Comparison of ENCODE assay signal across 40 cellular contexts in genomic region chr4:82593416-82593815, GRCh38. TPM values are rescaled to one million over a fixed set of nuclear protein-coding genes. Genes with fewer than 3 reads are reported as not detected.
"Had no signal": no experiment of that assay in that cellular context is flagged by ENCODE, and none has a peak within 500 bp of the region (broad histone marks: within the 10 kb centered on the region; RNA-seq: fewer than 3 reads in every experiment).

No MANE protein-coding gene starts in this region.

- H3K4me1 ChIP-seq: adrenal gland, ascending aorta had no signal

- H3K27ac Mint-ChIP-seq: activated B cell treated with CpG ODN at 0.5 μM for 24 hours; activated CD4-positive, alpha-beta memory T cell treated with anti-CD3 and anti-CD28 coated beads for 36 hours; activated CD4-positive, alpha-beta T cell treated with anti-CD3 and anti-CD28 coated beads, Interleukin-2, amount 10 ng/mL, durations not matched to agents 24 days and 14 days; activated CD8-positive, alpha-beta T cell treated with anti-CD3 and anti-CD28 coated beads for 36 hours; activated naive CD4-positive, alpha-beta T cell treated with anti-CD3 and anti-CD28 coated beads for 36 hours; activated naive CD4-positive, alpha-beta T cell treated with anti-CD3 and anti-CD28 coated beads, Interleukin-2, amount 50 U/mL, for 72 hours; activated naive CD8-positive, alpha-beta T cell treated with anti-CD3 and anti-CD28 coated beads for 36 hours; activated T-cell treated with anti-CD3 and anti-CD28 coated beads, Interleukin-2, amount 50 U/mL, for 72 hours; activated T-helper 1 cell treated with anti-CD3 and anti-CD28 coated beads, Interleukin-12 subunit alpha, Interleukin-12 subunit beta, Interleukin-2, Interleukin-4 antibody, amounts not matched to agents 30 ng/mL and 10 ng/mL and 1 ng/mL, durations not matched to agents 14 hours and 24 hours and 36 hours; activated T-helper 17 cell treated with anti-CD3 and anti-CD28 coated beads, Interleukin-2, amount 50 U/mL, for 72 hours; brain; T-helper 1 cell treated with Interleukin-12 subunit alpha and Interleukin-12 subunit beta and Interleukin-4 antibody, amounts not matched to agents 30 μg/mL and 1 μg/mL, for 36 hours; T-helper 2 cell treated with Interferon-gamma antibody and Interleukin-4, amounts not matched to agents 5 μg/mL and 100 μg/mL, for 36 hours had no signal

- H3K4me3 Mint-ChIP-seq: activated B cell treated with CpG ODN at 0.5 μM for 24 hours; activated CD4-positive, alpha-beta memory T cell treated with anti-CD3 and anti-CD28 coated beads for 36 hours; activated CD4-positive, alpha-beta T cell treated with anti-CD3 and anti-CD28 coated beads, Interleukin-2, amount 10 ng/mL, durations not matched to agents 24 days and 14 days; activated CD8-positive, alpha-beta T cell treated with anti-CD3 and anti-CD28 coated beads for 36 hours; activated naive CD4-positive, alpha-beta T cell treated with anti-CD3 and anti-CD28 coated beads for 36 hours; activated naive CD8-positive, alpha-beta T cell treated with anti-CD3 and anti-CD28 coated beads for 36 hours; activated T-cell treated with anti-CD3 and anti-CD28 coated beads, Interleukin-2, amount 50 U/mL, for 4 hours; activated T-cell treated with anti-CD3 and anti-CD28 coated beads, Interleukin-2, amount 50 U/mL, for 72 hours; activated T-helper 1 cell treated with anti-CD3 and anti-CD28 coated beads, Interleukin-12 subunit alpha, Interleukin-12 subunit beta, Interleukin-2, Interleukin-4 antibody, amounts not matched to agents 30 ng/mL and 10 ng/mL and 1 ng/mL, durations not matched to agents 14 hours and 24 hours and 36 hours; activated T-helper 17 cell treated with anti-CD3 and anti-CD28 coated beads, Interleukin-2, amount 50 U/mL, for 72 hours; brain; central memory CD8-positive, alpha-beta T cell; T-helper 1 cell treated with Interleukin-12 subunit alpha and Interleukin-12 subunit beta and Interleukin-4 antibody, amounts not matched to agents 30 μg/mL and 1 μg/mL, for 36 hours; T-helper 2 cell treated with Interferon-gamma antibody and Interleukin-4, amounts not matched to agents 5 μg/mL and 100 μg/mL, for 36 hours had no signal

- DNase-seq: activated B cell treated with CpG ODN at 0.5 μM for 24 hours; activated CD4-positive, alpha-beta memory T cell treated with anti-CD3 and anti-CD28 coated beads for 36 hours; activated CD4-positive, alpha-beta T cell treated with anti-CD3 and anti-CD28 coated beads for 4 hours; activated CD4-positive, alpha-beta T cell treated with anti-CD3 and anti-CD28 coated beads, Interleukin-2, amount 10 ng/mL, durations not matched to agents 24 days and 14 days; activated CD4-positive, alpha-beta T cell treated with anti-CD3 and anti-CD28 coated beads, Interleukin-2, amount 50 U/mL, for 1 hour; activated CD4-positive, alpha-beta T cell treated with anti-CD3 and anti-CD28 coated beads, Interleukin-2, amount 50 U/mL, for 4 hours; activated CD4-positive, CD25-positive, alpha-beta regulatory T cell treated with anti-CD3 and anti-CD28 coated beads, Interleukin-2, amount 50 U/mL, for 72 hours; activated CD8-positive, alpha-beta memory T cell treated with anti-CD3 and anti-CD28 coated beads, Interleukin-2, amount 50 U/mL, for 4 hours; activated CD8-positive, alpha-beta T cell treated with anti-CD3 and anti-CD28 coated beads for 36 hours; activated effector memory CD4-positive, alpha-beta T cell treated with anti-CD3 and anti-CD28 coated beads, Interleukin-2, amount 50 U/mL, for 16 hours; activated gamma-delta T cell treated with Interleukin-2 at 50 U/mL for 16 hours; activated naive CD4-positive, alpha-beta T cell; activated naive CD4-positive, alpha-beta T cell treated with anti-CD3 and anti-CD28 coated beads for 36 hours; activated naive CD4-positive, alpha-beta T cell treated with anti-CD3 and anti-CD28 coated beads, Interleukin-2, amount 50 U/mL, for 16 hours; activated naive CD8-positive, alpha-beta T cell treated with anti-CD3 and anti-CD28 coated beads for 36 hours; activated T-cell treated with anti-CD3 and anti-CD28 coated beads for 4 hours; activated T-cell treated with anti-CD3 and anti-CD28 coated beads, Interleukin-2, amount 50 U/mL, for 1 hour; activated T-cell treated with anti-CD3 and anti-CD28 coated beads, Interleukin-2, amount 50 U/mL, for 4 hours; activated T-cell treated with anti-CD3 and anti-CD28 coated beads, Interleukin-2, amount 50 U/mL, for 72 hours; adrenal gland; amniotic stem cell; anterior cingulate cortex; caudate nucleus; cerebellar nuclear complex; T-helper 1 cell; T-helper 2 cell; T-helper 9 cell had no signal

- H3K27ac ChIP-seq: adrenal gland, ascending aorta, cardiac muscle cell, VCaP had no signal

- ATAC-seq: activated CD8-positive, alpha-beta T cell treated with anti-CD3 and anti-CD28 coated beads for 36 hours; activated naive CD4-positive, alpha-beta T cell treated with anti-CD3 and anti-CD28 coated beads, Interleukin-2, amount 50 U/mL, for 72 hours; activated T-cell treated with anti-CD3 and anti-CD28 coated beads, Interleukin-2, amount 50 U/mL, for 4 hours; activated T-cell treated with anti-CD3 and anti-CD28 coated beads, Interleukin-2, amount 50 U/mL, for 72 hours; activated T-helper 17 cell treated with anti-CD3 and anti-CD28 coated beads, Interleukin-2, amount 50 U/mL, for 72 hours had no signal

- H3K4me3 ChIP-seq: adrenal gland, ascending aorta, cardiac muscle cell had no signal

- H3K9me3 Mint-ChIP-seq: activated B cell treated with CpG ODN at 0.5 μM for 24 hours; activated CD4-positive, alpha-beta memory T cell treated with anti-CD3 and anti-CD28 coated beads for 36 hours; activated CD4-positive, alpha-beta T cell treated with anti-CD3 and anti-CD28 coated beads, Interleukin-2, amount 10 ng/mL, durations not matched to agents 24 days and 14 days; activated CD8-positive, alpha-beta T cell treated with anti-CD3 and anti-CD28 coated beads for 36 hours; activated naive CD4-positive, alpha-beta T cell treated with anti-CD3 and anti-CD28 coated beads for 36 hours; activated naive CD4-positive, alpha-beta T cell treated with anti-CD3 and anti-CD28 coated beads, Interleukin-2, amount 50 U/mL, for 72 hours; activated naive CD8-positive, alpha-beta T cell treated with anti-CD3 and anti-CD28 coated beads for 36 hours; activated T-cell treated with anti-CD3 and anti-CD28 coated beads, Interleukin-2, amount 50 U/mL, for 4 hours; activated T-cell treated with anti-CD3 and anti-CD28 coated beads, Interleukin-2, amount 50 U/mL, for 72 hours; activated T-helper 1 cell treated with anti-CD3 and anti-CD28 coated beads, Interleukin-12 subunit alpha, Interleukin-12 subunit beta, Interleukin-2, Interleukin-4 antibody, amounts not matched to agents 30 ng/mL and 10 ng/mL and 1 ng/mL, durations not matched to agents 14 hours and 24 hours and 36 hours; activated T-helper 17 cell treated with anti-CD3 and anti-CD28 coated beads, Interleukin-2, amount 50 U/mL, for 72 hours; central memory CD8-positive, alpha-beta T cell; T-helper 1 cell treated with Interleukin-12 subunit alpha and Interleukin-12 subunit beta and Interleukin-4 antibody, amounts not matched to agents 30 μg/mL and 1 μg/mL, for 36 hours; T-helper 2 cell treated with Interferon-gamma antibody and Interleukin-4, amounts not matched to agents 5 μg/mL and 100 μg/mL, for 36 hours had no signal

- H3K27me3 Mint-ChIP-seq: brain had no signal

- H3K36me3 ChIP-seq: adrenal gland, ascending aorta, cardiac muscle cell had no signal

- FAIRE-seq: bronchial epithelial cell, TTC549 had no signal

- H3K4me1 Mint-ChIP-seq: activated B cell treated with CpG ODN at 0.5 μM for 24 hours; activated CD4-positive, alpha-beta T cell treated with anti-CD3 and anti-CD28 coated beads, Interleukin-2, amount 10 ng/mL, durations not matched to agents 24 days and 14 days; activated naive CD8-positive, alpha-beta T cell treated with anti-CD3 and anti-CD28 coated beads for 36 hours; activated T-helper 17 cell treated with anti-CD3 and anti-CD28 coated beads, Interleukin-2, amount 50 U/mL, for 72 hours; central memory CD8-positive, alpha-beta T cell had no signal

- H3K9me3 ChIP-seq: adrenal gland, ascending aorta had no signal

- H3K27me3 ChIP-seq: adrenal gland, ascending aorta, cardiac muscle cell had no signal

- H3K36me3 Mint-ChIP-seq: activated CD4-positive, alpha-beta memory T cell treated with anti-CD3 and anti-CD28 coated beads for 36 hours; activated naive CD4-positive, alpha-beta T cell treated with anti-CD3 and anti-CD28 coated beads, Interleukin-2, amount 50 U/mL, for 72 hours; activated naive CD8-positive, alpha-beta T cell treated with anti-CD3 and anti-CD28 coated beads for 36 hours; brain had no signal

RNA-seq across cellular contexts. Expression of gene TMEM150C, which starts 31.6 kb away (rescaled TPM):
- total RNA-seq: activated B cell treated with CpG ODN at 0.5 μM for 24 hours; activated CD4-positive, alpha-beta memory T cell treated with anti-CD3 and anti-CD28 coated beads for 36 hours; activated CD4-positive, alpha-beta T cell treated with anti-CD3 and anti-CD28 coated beads, Interleukin-2, amount 10 ng/mL, durations not matched to agents 24 days and 14 days; activated CD8-positive, alpha-beta memory T cell treated with anti-CD3 and anti-CD28 coated beads for 36 hours; activated CD8-positive, alpha-beta T cell treated with anti-CD3 and anti-CD28 coated beads for 36 hours; activated naive CD4-positive, alpha-beta T cell treated with anti-CD3 and anti-CD28 coated beads for 36 hours; activated naive CD4-positive, alpha-beta T cell treated with anti-CD3 and anti-CD28 coated beads, Interleukin-2, amount 50 U/mL, for 72 hours; activated naive CD8-positive, alpha-beta T cell treated with anti-CD3 and anti-CD28 coated beads for 36 hours; activated T-helper 1 cell treated with anti-CD3 and anti-CD28 coated beads, Interleukin-12 subunit alpha, Interleukin-12 subunit beta, Interleukin-2, Interleukin-4 antibody, amounts not matched to agents 30 ng/mL and 10 ng/mL and 1 ng/mL, durations not matched to agents 14 hours and 24 hours and 36 hours; activated T-helper 17 cell treated with anti-CD3 and anti-CD28 coated beads, Interleukin-2, amount 50 U/mL, for 72 hours had no signal
